In the genomic region with DNA sequence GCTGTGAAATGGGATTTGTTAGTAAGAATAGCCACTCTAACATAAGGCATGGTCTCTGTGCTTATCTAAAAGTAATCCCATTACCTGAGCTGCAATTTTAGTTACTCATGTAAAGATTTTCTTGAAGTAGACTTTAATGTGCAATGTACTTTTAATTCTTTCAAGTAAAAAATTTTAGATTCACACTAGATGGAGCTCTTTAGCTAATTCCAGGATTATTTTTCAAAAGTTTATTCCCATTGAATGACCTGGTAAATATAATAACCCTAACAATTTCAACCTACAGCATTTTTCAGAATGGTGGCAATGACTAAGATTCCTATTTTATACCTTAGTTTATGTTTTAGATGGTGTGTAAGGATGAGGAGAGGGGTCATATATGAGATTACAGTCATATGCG, we compare ENCODE assay signal across 2 cellular contexts.
A peak's percentile ranks its signal among the peaks of the same experiment; 100 is the strongest.
TF ChIP-seq lines count a peak whose summit lies in the region.

No MANE protein-coding gene starts in this region.

TF ChIP-seq in A549, 52 proteins besides CTCF, POLR2A, EP300 and RAD21:
- no peak for TF ChIP-seq SMC3 (IDR thresholded peaks at IDR 0.05)
- TF ChIP-seq POLR2AphosphoS2 (conservative IDR thresholded peaks at IDR 0.05; ENCODE audit: low read length), result no peak
- TF ChIP-seq BHLHE40 (IDR thresholded peaks at IDR 0.05; ENCODE audit: low read depth, low read length), result no peak
- TF ChIP-seq ZSCAN20 (CRISPR knock-in tag; IDR thresholded peaks at IDR 0.05), result no peak
- no peak for TF ChIP-seq NPAS2 (CRISPR knock-in tag; IDR thresholded peaks at IDR 0.05; ENCODE audit: borderline replicate concordance)
- TF ChIP-seq, protein P1, sequence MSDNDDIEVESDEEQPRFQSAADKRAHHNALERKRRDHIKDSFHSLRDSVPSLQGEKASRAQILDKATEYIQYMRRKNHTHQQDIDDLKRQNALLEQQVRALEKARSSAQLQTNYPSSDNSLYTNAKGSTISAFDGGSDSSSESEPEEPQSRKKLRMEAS (IDR thresholded peaks at IDR 0.05), result no peak
- TF ChIP-seq CHD2 (IDR thresholded peaks at IDR 0.05; ENCODE audit: low read length, partially characterized antibody), result no peak
- no peak for TF ChIP-seq MAFK (IDR thresholded peaks at IDR 0.05; ENCODE audit: partially characterized antibody)
- TF ChIP-seq NR3C1 (IDR thresholded peaks at IDR 0.05), result no peak
- TF ChIP-seq ZC3H11A (IDR thresholded peaks at IDR 0.05), result no peak
- no peak for TF ChIP-seq HOXA7 (CRISPR knock-in tag; IDR thresholded peaks at IDR 0.05)
- TF ChIP-seq KDM1A (IDR thresholded peaks at IDR 0.05; ENCODE audit: low read depth), result no peak
- no peak for TF ChIP-seq NFE2L2 (conservative IDR thresholded peaks at IDR 0.05; ENCODE audit: low read length)
- TF ChIP-seq, protein P2, sequence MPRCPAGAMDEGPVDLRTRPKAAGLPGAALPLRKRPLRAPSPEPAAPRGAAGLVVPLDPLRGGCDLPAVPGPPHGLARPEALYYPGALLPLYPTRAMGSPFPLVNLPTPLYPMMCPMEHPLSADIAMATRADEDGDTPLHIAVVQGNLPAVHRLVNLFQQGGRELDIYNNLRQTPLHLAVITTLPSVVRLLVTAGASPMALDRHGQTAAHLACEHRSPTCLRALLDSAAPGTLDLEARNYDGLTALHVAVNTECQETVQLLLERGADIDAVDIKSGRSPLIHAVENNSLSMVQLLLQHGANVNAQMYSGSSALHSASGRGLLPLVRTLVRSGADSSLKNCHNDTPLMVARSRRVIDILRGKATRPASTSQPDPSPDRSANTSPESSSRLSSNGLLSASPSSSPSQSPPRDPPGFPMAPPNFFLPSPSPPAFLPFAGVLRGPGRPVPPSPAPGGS (IDR thresholded peaks at IDR 0.05), result no peak
- TF ChIP-seq, protein P3, sequence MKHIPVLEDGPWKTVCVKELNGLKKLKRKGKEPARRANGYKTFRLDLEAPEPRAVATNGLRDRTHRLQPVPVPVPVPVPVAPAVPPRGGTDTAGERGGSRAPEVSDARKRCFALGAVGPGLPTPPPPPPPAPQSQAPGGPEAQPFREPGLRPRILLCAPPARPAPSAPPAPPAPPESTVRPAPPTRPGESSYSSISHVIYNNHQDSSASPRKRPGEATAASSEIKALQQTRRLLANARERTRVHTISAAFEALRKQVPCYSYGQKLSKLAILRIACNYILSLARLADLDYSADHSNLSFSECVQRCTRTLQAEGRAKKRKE (CRISPR knock-in tag; IDR thresholded peaks at IDR 0.05; ENCODE audit: low read depth), result no peak
- TF ChIP-seq, protein P4, sequence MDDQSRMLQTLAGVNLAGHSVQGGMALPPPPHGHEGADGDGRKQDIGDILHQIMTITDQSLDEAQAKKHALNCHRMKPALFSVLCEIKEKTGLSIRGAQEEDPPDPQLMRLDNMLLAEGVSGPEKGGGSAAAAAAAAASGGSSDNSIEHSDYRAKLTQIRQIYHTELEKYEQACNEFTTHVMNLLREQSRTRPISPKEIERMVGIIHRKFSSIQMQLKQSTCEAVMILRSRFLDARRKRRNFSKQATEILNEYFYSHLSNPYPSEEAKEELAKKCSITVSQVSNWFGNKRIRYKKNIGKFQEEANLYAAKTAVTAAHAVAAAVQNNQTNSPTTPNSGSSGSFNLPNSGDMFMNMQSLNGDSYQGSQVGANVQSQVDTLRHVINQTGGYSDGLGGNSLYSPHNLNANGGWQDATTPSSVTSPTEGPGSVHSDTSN (IDR thresholded peaks at IDR 0.05), result no peak
- TF ChIP-seq, protein P5, sequence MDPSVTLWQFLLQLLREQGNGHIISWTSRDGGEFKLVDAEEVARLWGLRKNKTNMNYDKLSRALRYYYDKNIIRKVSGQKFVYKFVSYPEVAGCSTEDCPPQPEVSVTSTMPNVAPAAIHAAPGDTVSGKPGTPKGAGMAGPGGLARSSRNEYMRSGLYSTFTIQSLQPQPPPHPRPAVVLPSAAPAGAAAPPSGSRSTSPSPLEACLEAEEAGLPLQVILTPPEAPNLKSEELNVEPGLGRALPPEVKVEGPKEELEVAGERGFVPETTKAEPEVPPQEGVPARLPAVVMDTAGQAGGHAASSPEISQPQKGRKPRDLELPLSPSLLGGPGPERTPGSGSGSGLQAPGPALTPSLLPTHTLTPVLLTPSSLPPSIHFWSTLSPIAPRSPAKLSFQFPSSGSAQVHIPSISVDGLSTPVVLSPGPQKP (IDR thresholded peaks at IDR 0.05; ENCODE audit: low read depth, low read length), result no peak

TF ChIP-seq in IMR-90, 13 proteins besides CTCF, POLR2A, EP300 and RAD21:
- no peak for TF ChIP-seq CEBPB (IDR thresholded peaks at IDR 0.05; ENCODE audit: low read depth, low read length)
- TF ChIP-seq, protein P5 (IDR thresholded peaks at IDR 0.05; ENCODE audit: borderline replicate concordance, low read depth, low read length), result no peak
- no peak for TF ChIP-seq RCOR1 (IDR thresholded peaks at IDR 0.05; ENCODE audit: insufficient replicate concordance, low read length)
- TF ChIP-seq MAFK (IDR thresholded peaks at IDR 0.05; ENCODE audit: low read depth, low read length), result no peak
- TF ChIP-seq SMC3 (IDR thresholded peaks at IDR 0.05; ENCODE audit: low read depth, low read length), result peak; percentile 54
- TF ChIP-seq MXI1 (IDR thresholded peaks at IDR 0.05; ENCODE audit: borderline replicate concordance, low read depth, low read length), result no peak
